ENCODE assay signal across 8 cellular contexts in genomic region chr20:53191957-53192356, GRCh38.
"Had no signal": no experiment of that assay in that cellular context is flagged by ENCODE, and none has a peak within 500 bp of the region (broad histone marks: within the 10 kb centered on the region; RNA-seq: fewer than 3 reads in every experiment).

No MANE protein-coding gene starts in this region.

- H3K36me3 Mint-ChIP-seq: IgD-negative memory B cell had no signal

- H3K9ac ChIP-seq: GM23248 had no signal

- H3K27ac ChIP-seq: GM23248 had no signal

- H2AFZ ChIP-seq: GM23248 had no signal

- FAIRE-seq: H54, HTR-8/SVneo had no signal

- H3K9me3 Mint-ChIP-seq: H9, IgD-negative memory B cell had no signal

- H3K27ac Mint-ChIP-seq: H9, IgD-negative memory B cell had no signal

- H3K4me3 ChIP-seq: GM23248 had no signal

- DNase-seq: GM23248, GOT3, H9, HCEC 1CT, KG1 had no signal
